ENCODE assay signal across 1 cellular context in the genomic region with DNA sequence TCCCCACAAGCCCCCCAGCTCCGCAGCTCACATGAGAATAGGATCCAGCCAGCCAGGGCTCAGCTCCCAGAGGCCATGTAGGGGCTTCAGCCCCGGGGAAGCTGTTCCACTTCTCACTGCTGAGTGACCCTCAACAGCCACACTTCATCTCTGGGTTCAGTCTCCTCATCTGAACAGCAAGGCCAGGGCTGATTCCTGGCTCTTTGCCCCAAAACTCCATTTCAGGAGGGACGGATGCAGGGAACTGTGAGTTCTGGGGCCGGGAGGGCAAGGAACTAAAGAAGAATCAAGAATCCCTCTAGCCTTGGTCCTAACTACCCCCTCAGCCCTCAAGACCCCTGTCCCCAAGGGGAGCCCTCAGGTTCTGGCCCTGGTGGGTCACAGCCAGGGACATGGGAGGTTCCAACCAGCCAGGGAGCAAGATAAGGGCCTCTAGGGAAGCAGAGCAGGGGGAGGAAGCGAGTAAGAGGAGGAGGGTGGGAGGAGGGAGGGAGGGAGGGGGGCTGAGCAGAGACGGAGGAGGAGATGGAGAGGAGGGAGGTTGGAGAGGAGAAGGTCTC.
TF ChIP-seq lines count a peak whose summit lies in the region.

No MANE protein-coding gene starts in this region.

TF ChIP-seq in GM23338, 12 proteins besides CTCF, POLR2A, EP300 and RAD21 (continued from another document):
- TF ChIP-seq, protein P1, sequence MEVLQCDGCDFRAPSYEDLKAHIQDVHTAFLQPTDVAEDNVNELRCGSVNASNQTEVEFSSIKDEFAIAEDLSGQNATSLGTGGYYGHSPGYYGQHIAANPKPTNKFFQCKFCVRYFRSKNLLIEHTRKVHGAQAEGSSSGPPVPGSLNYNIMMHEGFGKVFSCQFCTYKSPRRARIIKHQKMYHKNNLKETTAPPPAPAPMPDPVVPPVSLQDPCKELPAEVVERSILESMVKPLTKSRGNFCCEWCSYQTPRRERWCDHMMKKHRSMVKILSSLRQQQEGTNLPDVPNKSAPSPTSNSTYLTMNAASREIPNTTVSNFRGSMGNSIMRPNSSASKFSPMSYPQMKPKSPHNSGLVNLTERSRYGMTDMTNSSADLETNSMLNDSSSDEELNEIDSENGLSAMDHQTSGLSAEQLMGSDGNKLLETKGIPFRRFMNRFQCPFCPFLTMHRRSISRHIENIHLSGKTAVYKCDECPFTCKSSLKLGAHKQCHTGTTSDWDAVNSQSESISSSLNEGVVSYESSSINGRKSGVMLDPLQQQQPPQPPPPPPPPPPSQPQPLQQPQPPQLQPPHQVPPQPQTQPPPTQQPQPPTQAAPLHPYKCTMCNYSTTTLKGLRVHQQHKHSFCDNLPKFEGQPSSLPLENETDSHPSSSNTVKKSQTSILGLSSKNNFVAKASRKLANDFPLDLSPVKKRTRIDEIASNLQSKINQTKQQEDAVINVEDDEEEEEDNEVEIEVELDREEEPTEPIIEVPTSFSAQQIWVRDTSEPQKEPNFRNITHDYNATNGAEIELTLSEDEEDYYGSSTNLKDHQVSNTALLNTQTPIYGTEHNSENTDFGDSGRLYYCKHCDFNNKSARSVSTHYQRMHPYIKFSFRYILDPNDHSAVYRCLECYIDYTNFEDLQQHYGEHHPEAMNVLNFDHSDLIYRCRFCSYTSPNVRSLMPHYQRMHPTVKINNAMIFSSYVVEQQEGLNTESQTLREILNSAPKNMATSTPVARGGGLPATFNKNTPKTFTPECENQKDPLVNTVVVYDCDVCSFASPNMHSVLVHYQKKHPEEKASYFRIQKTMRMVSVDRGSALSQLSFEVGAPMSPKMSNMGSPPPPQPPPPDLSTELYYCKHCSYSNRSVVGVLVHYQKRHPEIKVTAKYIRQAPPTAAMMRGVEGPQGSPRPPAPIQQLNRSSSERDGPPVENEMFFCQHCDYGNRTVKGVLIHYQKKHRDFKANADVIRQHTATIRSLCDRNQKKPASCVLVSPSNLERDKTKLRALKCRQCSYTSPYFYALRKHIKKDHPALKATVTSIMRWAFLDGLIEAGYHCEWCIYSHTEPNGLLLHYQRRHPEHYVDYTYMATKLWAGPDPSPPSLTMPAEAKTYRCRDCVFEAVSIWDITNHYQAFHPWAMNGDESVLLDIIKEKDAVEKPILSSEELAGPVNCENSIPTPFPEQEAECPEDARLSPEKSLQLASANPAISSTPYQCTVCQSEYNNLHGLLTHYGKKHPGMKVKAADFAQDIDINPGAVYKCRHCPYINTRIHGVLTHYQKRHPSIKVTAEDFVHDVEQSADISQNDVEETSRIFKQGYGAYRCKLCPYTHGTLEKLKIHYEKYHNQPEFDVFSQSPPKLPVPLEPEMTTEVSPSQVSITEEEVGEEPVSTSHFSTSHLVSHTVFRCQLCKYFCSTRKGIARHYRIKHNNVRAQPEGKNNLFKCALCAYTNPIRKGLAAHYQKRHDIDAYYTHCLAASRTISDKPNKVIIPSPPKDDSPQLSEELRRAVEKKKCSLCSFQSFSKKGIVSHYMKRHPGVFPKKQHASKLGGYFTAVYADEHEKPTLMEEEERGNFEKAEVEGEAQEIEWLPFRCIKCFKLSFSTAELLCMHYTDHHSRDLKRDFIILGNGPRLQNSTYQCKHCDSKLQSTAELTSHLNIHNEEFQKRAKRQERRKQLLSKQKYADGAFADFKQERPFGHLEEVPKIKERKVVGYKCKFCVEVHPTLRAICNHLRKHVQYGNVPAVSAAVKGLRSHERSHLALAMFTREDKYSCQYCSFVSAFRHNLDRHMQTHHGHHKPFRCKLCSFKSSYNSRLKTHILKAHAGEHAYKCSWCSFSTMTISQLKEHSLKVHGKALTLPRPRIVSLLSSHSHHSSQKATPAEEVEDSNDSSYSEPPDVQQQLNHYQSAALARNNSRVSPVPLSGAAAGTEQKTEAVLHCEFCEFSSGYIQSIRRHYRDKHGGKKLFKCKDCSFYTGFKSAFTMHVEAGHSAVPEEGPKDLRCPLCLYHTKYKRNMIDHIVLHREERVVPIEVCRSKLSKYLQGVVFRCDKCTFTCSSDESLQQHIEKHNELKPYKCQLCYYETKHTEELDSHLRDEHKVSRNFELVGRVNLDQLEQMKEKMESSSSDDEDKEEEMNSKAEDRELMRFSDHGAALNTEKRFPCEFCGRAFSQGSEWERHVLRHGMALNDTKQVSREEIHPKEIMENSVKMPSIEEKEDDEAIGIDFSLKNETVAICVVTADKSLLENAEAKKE (CRISPR knock-in tag; IDR thresholded peaks at IDR 0.05): no peak
